ENCODE assay signal across 20 cellular contexts in the genomic region with DNA sequence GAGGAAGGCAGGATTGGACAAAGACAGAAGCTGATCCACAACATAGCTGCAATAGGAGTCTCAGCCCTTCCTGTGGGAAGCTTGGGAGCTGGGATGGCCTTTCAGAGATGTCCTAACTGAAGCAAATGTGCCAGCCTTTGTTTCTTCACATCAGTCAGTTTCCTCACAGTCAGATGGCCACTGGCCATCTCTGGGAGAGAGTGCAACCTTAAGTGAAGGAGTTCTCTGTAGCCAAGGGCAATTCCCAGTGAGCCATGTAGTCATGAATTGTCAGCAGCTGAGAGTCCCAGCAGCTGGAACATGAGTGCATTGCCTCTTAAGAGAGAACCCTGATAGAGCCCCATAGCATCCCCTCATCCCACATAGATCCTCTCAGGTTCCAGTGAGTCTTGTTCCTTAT.
DNase-seq lines count a peak whose midpoint lies in the region; ATAC-seq and TF ChIP-seq lines count a peak whose summit lies in the region.
"Had no signal": no experiment of that assay in that cellular context is flagged by ENCODE, and none has a peak within 500 bp of the region (broad histone marks: within the 10 kb centered on the region; RNA-seq: fewer than 3 reads in every experiment).

No MANE protein-coding gene starts in this region.

- H3K4me3 ChIP-seq in gastrocnemius medialis (no peak overlapping the region), MM.1S (ENCODE audit: low read length) (no peak overlapping the region)

- H3K9ac ChIP-seq in MM.1S (ENCODE audit: low read length) = no peak overlapping the region

- no peaks in the 10 kb centered on the region for H3K27me3 ChIP-seq in gastrocnemius medialis
- H3K27me3 ChIP-seq in MM.1S (replicated peaks; ENCODE audit: insufficient read depth, low read length) = no peaks in the 10 kb centered on the region

- no peak overlapping the region for H2AFZ ChIP-seq in MM.1S (ENCODE audit: low read length)

- no peaks in the 10 kb centered on the region for H3F3A ChIP-seq in MM.1S (ENCODE audit: insufficient read depth, low read length)

- no peak for TF ChIP-seq POLR2A in gastrocnemius medialis (IDR thresholded peaks at IDR 0.05)

- H3K79me2 ChIP-seq in MM.1S (ENCODE audit: low read length) = no peaks in the 10 kb centered on the region

- no peaks in the 10 kb centered on the region for H4K20me1 ChIP-seq in MM.1S (ENCODE audit: insufficient read depth, low read length)

- no peaks in the 10 kb centered on the region for H3K36me3 ChIP-seq in gastrocnemius medialis
- no peaks in the 10 kb centered on the region for H3K36me3 ChIP-seq in MM.1S (replicated peaks; ENCODE audit: insufficient read depth, low read length)

- peak; percentile 20 for DNase-seq in RPMI7951 (ENCODE audit: low read depth)
- DNase-seq in fibroblast of peridontal ligament (ENCODE audit: extremely low read depth) = peak; percentile 19
- peak; percentile 58 for DNase-seq in left cardiac atrium
- DNase-seq in gastrocnemius medialis = peak; percentile 45 to 76
- DNase-seq in MM.1S = no peak
- no peak for DNase-seq in NCI-H187 (lab: John Stamatoyannopoulos, UW)
- DNase-seq: CD4-positive, alpha-beta T cell; DMS153; GDM1; GOT3; Kasumi-1; NCI-H1092 treated with DMSO at 0.1 percent for 48 hours; NCI-H2081 treated with DMSO at 0.1 percent for 48 hours; NCI-H510A; NCI-H748 treated with DMSO at 0.1 percent for 48 hours; NK-92 treated with Interleukin-12 subunit alpha and Interleukin-12 subunit beta, amount 100 ng/mL, for 24 hours; SHP77 treated with DMSO at 0.1 percent for 48 hours had no signal

- in situ Hi-C loops in gastrocnemius medialis (cut with MboI; ENCODE audit: low sequenced_read_pairs in 4 of 4) = no loop called here

- intact Hi-C loops in left cardiac atrium (cut with DNase I) = no loop called here
- intact Hi-C loops in gastrocnemius medialis (cut with DNase I; ENCODE audit: low total_unique reads) = no loop called here

- H3K4me1 ChIP-seq in gastrocnemius medialis (no peaks in the 10 kb centered on the region), MM.1S (ENCODE audit: low read length) (no peaks in the 10 kb centered on the region)

- peak; percentile 55 to 80 for ATAC-seq in left cardiac atrium
- ATAC-seq in gastrocnemius medialis = peak; percentile 70 to 85
- ATAC-seq in GM21737 (IDR thresholded peaks at IDR 0.05; ENCODE audit: unreplicated experiment) = no peak
- ATAC-seq in HG03196 (IDR thresholded peaks at IDR 0.05; ENCODE audit: unreplicated experiment) = no peak
- ATAC-seq: HCT116 had no signal

- no peak overlapping the region for H3K4me2 ChIP-seq in MM.1S (ENCODE audit: low read depth, low read length)

- no peaks in the 10 kb centered on the region for H3K9me2 ChIP-seq in MM.1S (replicated peaks; ENCODE audit: insufficient read depth, low read length)

- TF ChIP-seq CTCF in gastrocnemius medialis (IDR thresholded peaks at IDR 0.05 in 4 of 5, conservative IDR thresholded peaks at IDR 0.05 in 1 of 5) = no peak
- TF ChIP-seq CTCF in MM.1S (IDR thresholded peaks at IDR 0.05; ENCODE audit: low read length) = no peak

- no peak overlapping the region for H3K27ac ChIP-seq in gastrocnemius medialis
- no peak overlapping the region for H3K27ac ChIP-seq in MM.1S (ENCODE audit: low read length)

- H3K9me3 ChIP-seq in gastrocnemius medialis = no peaks in the 10 kb centered on the region
- H3K9me3 ChIP-seq in MM.1S (replicated peaks; ENCODE audit: insufficient read depth, low read length) = no peaks in the 10 kb centered on the region

Comparison
In these comparisons a context has a peak if more than half of its experiments do, and no peak if none do; other contexts are left out.
1. DNase-seq: peak in RPMI7951 (single experiment), fibroblast of peridontal ligament (single experiment), left cardiac atrium (single experiment) and gastrocnemius medialis (2 of 2); none in MM.1S (single experiment) and NCI-H187 (0 of 2).
2. ATAC-seq: peak in left cardiac atrium (2 of 2) and gastrocnemius medialis (2 of 2); none in GM21737 (single experiment) and HG03196 (single experiment).